In genomic region chr9:129617167-129617566, GRCh38 we compare ENCODE assay signal across 9 cellular contexts. TPM values are rescaled to one million over a fixed set of nuclear protein-coding genes. Genes with fewer than 3 reads are reported as not detected.
DNase-seq lines count a peak whose midpoint lies in the region; ATAC-seq, FAIRE-seq and TF ChIP-seq lines count a peak whose summit lies in the region.
"Had no signal": no experiment of that assay in that cellular context is flagged by ENCODE, and none has a peak within 500 bp of the region (broad histone marks: within the 10 kb centered on the region; RNA-seq: fewer than 3 reads in every experiment).

No MANE protein-coding gene starts in this region.

- no peaks in the 10 kb centered on the region for H3K27me3 ChIP-seq in PC-9 (ENCODE audit: insufficient read depth, low read depth)
- H3K27me3 ChIP-seq in fibroblast of lung (ENCODE audit: control insufficient read depth, insufficient read depth, low read length) = no peaks in the 10 kb centered on the region

- TF ChIP-seq CTCF in 22Rv1 (IDR thresholded peaks at IDR 0.05) (peak; percentile 66), PC-9 (conservative IDR thresholded peaks at IDR 0.05) (peak; percentile 72), fibroblast of lung (conservative IDR thresholded peaks at IDR 0.05 in 1 of 2, IDR thresholded peaks at IDR 0.05 in 1 of 2; ENCODE audit: low read depth in 1 of 2, low read length in 2 of 2) (peak; percentile 71 to 73)

- DNase-seq in PC-9 (peak; percentile 56 to 71), fibroblast of lung (ENCODE audit: low read depth in 2 of 2) (peak; percentile 61 to 82), middle frontal gyrus (ENCODE audit: extremely low spot score, low spot score) (no peak)
- no peak for DNase-seq in activated naive CD8-positive, alpha-beta T cell treated with anti-CD3 and anti-CD28 coated beads for 36 hours
- DNase-seq: stimulated activated naive B cell treated with anti-CD40 and anti-IgM and Interleukin-4, amounts not matched to agents 10 μg/mL and 1 μg/mL and 100 μg/mL, for 72 hours had no signal

- no peaks in the 10 kb centered on the region for H3K36me3 Mint-ChIP-seq in activated naive CD8-positive, alpha-beta T cell treated with anti-CD3 and anti-CD28 coated beads for 36 hours
- H3K36me3 Mint-ChIP-seq: stimulated activated naive B cell treated with anti-CD40 and anti-IgM and Interleukin-4, amounts not matched to agents 10 μg/mL and 1 μg/mL and 100 μg/mL, for 72 hours had no signal

- H2AFZ ChIP-seq in PC-9 (no peak overlapping the region), fibroblast of lung (ENCODE audit: low read length) (no peak overlapping the region)

- no peaks in the 10 kb centered on the region for H3K9me2 ChIP-seq in PC-9 (ENCODE audit: insufficient read depth)

- peak; percentile 42 for FAIRE-seq in G401.6 (lab: Jason Lieb, UNC)

- POLR2A ChIA-PET in PC-9 (lab: Charles Lee; ENCODE audit: unreplicated experiment) = interaction anchor here (0.6 kb wide), 1 partner anchor 477 kb away, joined by 5 read pairs; no protein-coding TSS in a partner anchor

- H3K4me3 Mint-ChIP-seq in activated naive CD8-positive, alpha-beta T cell treated with anti-CD3 and anti-CD28 coated beads for 36 hours = no peak overlapping the region
- H3K4me3 Mint-ChIP-seq: stimulated activated naive B cell treated with anti-CD40 and anti-IgM and Interleukin-4, amounts not matched to agents 10 μg/mL and 1 μg/mL and 100 μg/mL, for 72 hours had no signal

- no peak overlapping the region for H3K9ac ChIP-seq in fibroblast of lung (ENCODE audit: insufficient read depth, low read length)

- peaks cover 23% of the 10 kb centered on the region for H3K27me3 Mint-ChIP-seq in activated naive CD8-positive, alpha-beta T cell treated with anti-CD3 and anti-CD28 coated beads for 36 hours

- H3K4me1 ChIP-seq in PC-9 (replicated peaks; ENCODE audit: insufficient read depth) = peaks cover 14% of the 10 kb centered on the region; the same call in 1 of the 2 replicates
- H3K4me1 ChIP-seq in fibroblast of lung (ENCODE audit: control insufficient read depth, extremely low read depth, insufficient read depth, low read length) = peaks cover 15% of the 10 kb centered on the region

- H3K9me3 Mint-ChIP-seq in activated naive CD8-positive, alpha-beta T cell treated with anti-CD3 and anti-CD28 coated beads for 36 hours = no peaks in the 10 kb centered on the region

- H3K4me3 ChIP-seq in PC-9 (no peak overlapping the region), fibroblast of lung (replicated peaks in 1 of 4; ENCODE audit: control extremely low read depth in 1 of 4, insufficient read depth in 1 of 4, low read depth in 3 of 4, low read length in 4 of 4) (no peak overlapping the region)

- H4K20me1 ChIP-seq in PC-9 (ENCODE audit: insufficient read depth) (no peaks in the 10 kb centered on the region), fibroblast of lung (ENCODE audit: control insufficient read depth, extremely low read depth, insufficient read depth, low read length) (no peaks in the 10 kb centered on the region)

- no peaks in the 10 kb centered on the region for H3K9me3 ChIP-seq in PC-9 (ENCODE audit: insufficient read depth, low read depth)
- H3K9me3 ChIP-seq in fibroblast of lung (ENCODE audit: control insufficient read depth, insufficient read depth, low read depth, low read length) = no peaks in the 10 kb centered on the region

- ATAC-seq in GM18858 (IDR thresholded peaks at IDR 0.05; ENCODE audit: unreplicated experiment) = no peak
- no peak for ATAC-seq in GM19463 (IDR thresholded peaks at IDR 0.05; ENCODE audit: unreplicated experiment)

- no TSS peak for BruUV-seq in PC-9 (replicated peaks; lab: Mats Ljungman, UMichigan)

- no peaks in the 10 kb centered on the region for H3K79me2 ChIP-seq in PC-9 (ENCODE audit: low read depth)
- H3K79me2 ChIP-seq in fibroblast of lung (ENCODE audit: control insufficient read depth, insufficient read depth, low read length) = no peaks in the 10 kb centered on the region

- CTCF ChIA-PET in PC-9 (lab: Charles Lee) = no interaction called here

- intact Hi-C loops in PC-9 (cut with micrococcal nuclease; ENCODE audit: unreplicated experiment) = loop anchor here (2.0 kb wide), 1 partner anchor 610 kb away; no protein-coding TSS in a partner anchor

- no peak overlapping the region for H3K27ac ChIP-seq in 22Rv1
- no peak overlapping the region for H3K27ac ChIP-seq in PC-9
- H3K27ac ChIP-seq in fibroblast of lung (ENCODE audit: insufficient read depth, low read length) = no peak overlapping the region

- H3K27ac Mint-ChIP-seq in activated naive CD8-positive, alpha-beta T cell treated with anti-CD3 and anti-CD28 coated beads for 36 hours = no peak overlapping the region
- H3K27ac Mint-ChIP-seq: stimulated activated naive B cell treated with anti-CD40 and anti-IgM and Interleukin-4, amounts not matched to agents 10 μg/mL and 1 μg/mL and 100 μg/mL, for 72 hours had no signal

- H3F3A ChIP-seq in PC-9 (ENCODE audit: insufficient read depth, low read depth) = peaks cover 5% of the 10 kb centered on the region; the same call in 1 of the 2 replicates

- no peak overlapping the region for H3K4me2 ChIP-seq in PC-9
- no peak overlapping the region for H3K4me2 ChIP-seq in fibroblast of lung (ENCODE audit: extremely low read depth, insufficient read depth, low read length)

- H3K36me3 ChIP-seq in PC-9 (ENCODE audit: low read depth) (no peaks in the 10 kb centered on the region), fibroblast of lung (ENCODE audit: control insufficient read depth, insufficient read depth, low read length) (no peaks in the 10 kb centered on the region)

- no peaks in the 10 kb centered on the region for H3K4me1 Mint-ChIP-seq in activated naive CD8-positive, alpha-beta T cell treated with anti-CD3 and anti-CD28 coated beads for 36 hours

RNA-seq across cellular contexts. Expression of gene C9orf50, which starts 3.7 kb away (rescaled TPM):
- total RNA-seq in PC-9 (2021) (0.38 TPM in 1 of 2 replicates, not detected in the other), fibroblast of lung (0.17 and 0.26 TPM in 2 replicates)
- polyA plus RNA-seq in fibroblast of lung = 0.14 and 0.16 TPM in 2 replicates
- polyA plus RNA-seq in fibroblast of lung (2012) = 0.12 TPM in 1 of 2 replicates, not detected in the other
- polyA minus RNA-seq in fibroblast of lung (ENCODE audit: low replicate concordance) = not detected in 2 replicates
- total RNA-seq in activated naive CD8-positive, alpha-beta T cell treated with anti-CD3 and anti-CD28 coated beads for 36 hours = not detected

RNA-seq across cellular contexts. Expression of gene NTMT1, which starts 8.8 kb away (rescaled TPM):
- total RNA-seq in PC-9 (2021) (52.5 and 53.1 TPM in 2 replicates), fibroblast of lung (33.1 and 34.2 TPM in 2 replicates)
- polyA plus RNA-seq in fibroblast of lung = 51.9 and 62.1 TPM in 2 replicates
- 64.3 and 83.1 TPM in 2 replicates for polyA plus RNA-seq in fibroblast of lung (2012)
- 33.0 and 46.7 TPM in 2 replicates for polyA minus RNA-seq in fibroblast of lung (ENCODE audit: low replicate concordance)
- 10 to 100 TPM; 78.8 to 79.4 TPM for total RNA-seq in activated naive CD8-positive, alpha-beta T cell treated with anti-CD3 and anti-CD28 coated beads for 36 hours

RNA-seq across cellular contexts. Expression of gene ASB6, which starts 24.8 kb away (rescaled TPM):
- total RNA-seq in PC-9 (2021) (19.3 and 20.2 TPM in 2 replicates), fibroblast of lung (14.4 and 14.9 TPM in 2 replicates)
- 15.4 and 21.1 TPM in 2 replicates for polyA plus RNA-seq in fibroblast of lung
- polyA plus RNA-seq in fibroblast of lung (2012) = 15.8 and 22.9 TPM in 2 replicates
- 19.8 and 21.4 TPM in 2 replicates for polyA minus RNA-seq in fibroblast of lung (ENCODE audit: low replicate concordance)
- 10 to 100 TPM; 24.9 to 25.1 TPM for total RNA-seq in activated naive CD8-positive, alpha-beta T cell treated with anti-CD3 and anti-CD28 coated beads for 36 hours

RNA-seq across cellular contexts. Expression of gene PRRX2, which starts 48.3 kb away (rescaled TPM):
- total RNA-seq in PC-9 (2021) = 0.98 and 1.6 TPM in 2 replicates
- total RNA-seq in fibroblast of lung = 4.6 and 11.7 TPM in 2 replicates
- 3.4 and 4.4 TPM in 2 replicates for polyA plus RNA-seq in fibroblast of lung
- 13.0 and 15.9 TPM in 2 replicates for polyA plus RNA-seq in fibroblast of lung (2012)
- polyA minus RNA-seq in fibroblast of lung (ENCODE audit: low replicate concordance) = 2.3 and 2.7 TPM in 2 replicates
- under 1 TPM; 0.66 to 0.76 TPM for total RNA-seq in activated naive CD8-positive, alpha-beta T cell treated with anti-CD3 and anti-CD28 coated beads for 36 hours

Comparison
In these comparisons a context has a peak if more than half of its experiments do, and no peak if none do; other contexts are left out.
1. DNase-seq: peak in PC-9 (2 of 2) and fibroblast of lung (2 of 2); none in activated naive CD8-positive, alpha-beta T cell treated with anti-CD3 and anti-CD28 coated beads for 36 hours (single experiment) and middle frontal gyrus (single experiment).
2. Peak in every context shown above with its lines, with median percentiles within 50 percentile points of each other: CTCF ChIP-seq.